ENCODE assay signal across 14 cellular contexts in the genomic region with DNA sequence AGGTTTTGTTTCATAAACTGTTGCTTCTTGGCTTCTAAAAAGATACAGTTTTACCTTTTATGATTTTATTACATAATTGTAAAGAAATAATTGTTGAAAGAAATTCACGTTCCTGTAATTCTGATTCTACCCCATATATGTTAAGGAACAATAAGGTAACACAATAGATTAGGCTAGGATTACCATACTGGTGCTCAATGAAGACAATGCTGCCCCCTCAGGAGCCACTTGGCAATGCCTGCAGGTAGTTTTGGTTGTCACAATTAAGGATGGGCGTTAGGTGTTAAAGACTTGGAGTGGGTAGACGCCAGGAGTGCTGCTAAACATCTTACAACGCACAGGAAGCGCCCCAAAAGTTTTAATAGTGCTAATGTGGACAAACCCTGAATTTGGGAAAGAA.
A peak's percentile ranks its signal among the peaks of the same experiment; 100 is the strongest.
DNase-seq lines count a peak whose midpoint lies in the region; ATAC-seq and TF ChIP-seq lines count a peak whose summit lies in the region.
"Had no signal": no experiment of that assay in that cellular context is flagged by ENCODE, and none has a peak within 500 bp of the region (broad histone marks: within the 10 kb centered on the region; RNA-seq: fewer than 3 reads in every experiment).

No MANE protein-coding gene starts in this region.

- H3K9ac ChIP-seq in OCI-LY1 (ENCODE audit: low read length) = no peak overlapping the region

- H3K27me3 ChIP-seq in H7 (ENCODE audit: control insufficient read depth, insufficient read depth, low read length) (no peaks in the 10 kb centered on the region), OCI-LY1 (ENCODE audit: insufficient read depth, low read length) (no peaks in the 10 kb centered on the region)
- H3K27me3 ChIP-seq: ascending aorta had no signal

- no peaks in the 10 kb centered on the region for H4K20me1 ChIP-seq in OCI-LY1 (ENCODE audit: insufficient read depth, low read length)

- H3K27ac ChIP-seq in OCI-LY1 (ENCODE audit: low read depth, low read length, poor library complexity, severe bottlenecking) = no peak overlapping the region
- H3K27ac ChIP-seq: ascending aorta, prostate gland, RWPE1 had no signal

- H3K4me3 ChIP-seq in H7 (ENCODE audit: insufficient read depth, low read depth, low read length) (no peak overlapping the region), OCI-LY1 (ENCODE audit: low read depth, low read length, poor library complexity, severe bottlenecking) (no peak overlapping the region)
- H3K4me3 ChIP-seq: ascending aorta, prostate gland had no signal

- H3K9me2 ChIP-seq in OCI-LY1 (ENCODE audit: low read depth, low read length) = no peaks in the 10 kb centered on the region

- ATAC-seq in stimulated activated naive CD8-positive, alpha-beta T cell treated with anti-CD3 and anti-CD28 coated beads, Interleukin-15, Interleukin-2, amounts not matched to agents 100 U/mL and 50 U/mL, for 24 hours = no peak

- H2AFZ ChIP-seq in OCI-LY1 (ENCODE audit: low read length) = no peak overlapping the region

- no peaks in the 10 kb centered on the region for H3K9me3 ChIP-seq in OCI-LY1 (ENCODE audit: low read length)
- H3K9me3 ChIP-seq: ascending aorta, prostate gland had no signal

- H3K4me2 ChIP-seq in OCI-LY1 (ENCODE audit: low read length) = no peak overlapping the region

- H3F3A ChIP-seq in OCI-LY1 (ENCODE audit: insufficient read depth, low read length) = no peaks in the 10 kb centered on the region

- DNase-seq in H7 = peak; percentile 43
- DNase-seq in iPS-NIHi11 (ENCODE audit: low spot score) = peak; percentile 13
- no peak for DNase-seq in AG08396 (ENCODE audit: low spot score)
- DNase-seq in T1000 (lab: John Stamatoyannopoulos, UW) = no peak
- DNase-seq in stimulated activated naive CD8-positive, alpha-beta T cell treated with anti-CD3 and anti-CD28 coated beads, Interleukin-15, Interleukin-2, amounts not matched to agents 100 U/mL and 50 U/mL, for 24 hours = no peak
- DNase-seq in NCI-H2029 treated with DMSO at 0.1 percent for 48 hours (lab: John Stamatoyannopoulos, UW) = no peak
- DNase-seq: activated CD4-positive, alpha-beta T cell treated with anti-CD3 and anti-CD28 coated beads, Interleukin-2, amount 50 U/mL, for 48 hours; NCI-H2171; T-helper 9 cell had no signal

- no peaks in the 10 kb centered on the region for H3K36me3 ChIP-seq in H7 (replicated peaks; ENCODE audit: control insufficient read depth, insufficient read depth, low read length)
- H3K36me3 ChIP-seq in OCI-LY1 (ENCODE audit: insufficient read depth, low read length) = no peaks in the 10 kb centered on the region
- H3K36me3 ChIP-seq: ascending aorta, prostate gland had no signal

- H3K4me1 ChIP-seq in OCI-LY1 (ENCODE audit: insufficient read depth, low read length, severe bottlenecking) = no peaks in the 10 kb centered on the region
- H3K4me1 ChIP-seq: ascending aorta, prostate gland had no signal

- no peaks in the 10 kb centered on the region for H3K79me2 ChIP-seq in OCI-LY1 (ENCODE audit: insufficient read depth, low read length)

- TF ChIP-seq CTCF in GM12873 (IDR thresholded peaks at IDR 0.05; ENCODE audit: insufficient read depth, low read depth, low read length, missing control alignments) = peak; percentile 38
- TF ChIP-seq CTCF in OCI-LY1 (IDR thresholded peaks at IDR 0.05; ENCODE audit: low read length) = peak; percentile 37

Comparison
In these comparisons a context has a peak if more than half of its experiments do, and no peak if none do; other contexts are left out.
1. DNase-seq: peak in H7 (single experiment) and iPS-NIHi11 (single experiment); none in AG08396 (single experiment), T1000 (single experiment), stimulated activated naive CD8-positive, alpha-beta T cell treated with anti-CD3 and anti-CD28 coated beads, Interleukin-15, Interleukin-2, amounts not matched to agents 100 U/mL and 50 U/mL, for 24 hours (single experiment) and NCI-H2029 treated with DMSO at 0.1 percent for 48 hours (single experiment).